In the genomic region with DNA sequence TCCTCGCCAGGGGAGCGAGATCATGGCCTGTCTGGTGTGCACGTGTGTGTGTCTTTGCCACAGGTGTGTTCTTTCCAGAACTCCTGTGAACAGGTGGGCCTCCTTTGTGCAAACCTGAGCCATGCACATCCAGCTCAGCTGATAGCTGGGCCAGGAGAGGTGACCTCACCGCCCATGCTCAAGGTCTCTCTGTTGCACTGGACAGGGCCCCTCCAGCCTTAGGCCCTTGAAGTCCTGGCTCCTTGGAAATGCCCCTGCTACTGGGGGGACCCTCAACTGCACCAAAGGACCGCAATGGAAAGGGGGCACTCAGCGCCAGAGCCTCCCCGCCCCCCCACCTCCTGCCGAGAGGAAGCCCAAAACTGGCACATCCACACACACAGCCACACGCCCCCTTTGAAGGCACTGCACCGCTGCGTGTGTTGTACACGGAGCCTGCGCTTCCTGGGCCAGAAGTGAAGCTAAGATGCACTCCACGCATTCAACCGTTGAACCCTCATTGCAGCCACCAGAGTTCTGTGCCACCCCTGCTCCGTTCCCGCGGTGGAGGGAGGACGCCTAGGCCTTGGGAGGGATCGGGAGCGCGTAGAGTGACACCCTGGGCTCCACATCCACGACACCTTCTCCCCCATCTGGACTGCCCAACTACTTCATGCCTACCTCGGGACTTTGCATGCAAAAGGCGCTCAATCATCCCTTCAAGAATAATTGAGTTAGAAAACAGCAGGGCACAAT, we compare ENCODE assay signal across 15 cellular contexts. TPM values are rescaled to one million over a fixed set of nuclear protein-coding genes. Genes with fewer than 3 reads are reported as not detected.
DNase-seq lines count a peak whose midpoint lies in the region; ATAC-seq, FAIRE-seq and TF ChIP-seq lines count a peak whose summit lies in the region.
"Had no signal": no experiment of that assay in that cellular context is flagged by ENCODE, and none has a peak within 500 bp of the region (broad histone marks: within the 10 kb centered on the region; RNA-seq: fewer than 3 reads in every experiment).

No MANE protein-coding gene starts in this region.

- DNase-seq in CD14-positive monocyte (ENCODE audit: low spot score) (peak; percentile 27), astrocyte (ENCODE audit: low read depth) (no peak), GM23248 (no peak), AG20443 (ENCODE audit: low spot score) (no peak), coronary artery (ENCODE audit: low spot score) (no peak), NAMALWA (ENCODE audit: low spot score) (no peak)
- DNase-seq in naive thymus-derived CD8-positive, alpha-beta T cell, result peak in 7 of 10 donors; percentile 14 to 77 (median 35)

- peaks cover 3% of the 10 kb centered on the region for H3K9me3 ChIP-seq in astrocyte (ENCODE audit: insufficient read depth, low read depth, low read length)
- H3K9me3 ChIP-seq in GM23248 (ENCODE audit: low read depth), result no peaks in the 10 kb centered on the region
- H3K9me3 ChIP-seq: gastrocnemius medialis, psoas muscle, uterus had no signal

- H3F3A ChIP-seq in GM23248 (ENCODE audit: insufficient read depth), result no peaks in the 10 kb centered on the region

- TF ChIP-seq CTCF in CD14-positive monocyte (IDR thresholded peaks at IDR 0.05) (no peak), KMS-11 (conservative IDR thresholded peaks at IDR 0.05; ENCODE audit: low read depth, low read length) (no peak; the same call in none of the 2 replicates), astrocyte (IDR thresholded peaks at IDR 0.05; ENCODE audit: insufficient read depth, low read depth, low read length) (peak; percentile 83), coronary artery (IDR thresholded peaks at IDR 0.05) (no peak)

- H3K4me2 ChIP-seq in KMS-11 (0 out of 2 replicates have a peak overlapping the region, but pooled peaks have one; percentile 63), astrocyte (ENCODE audit: low read length) (no peak overlapping the region), GM23248 (ENCODE audit: unreplicated experiment) (no peak overlapping the region)

- 44 to 46% methylated on average over 22 to 25 of the region's 25 CpGs for WGBS in GM23248 (ENCODE audit: low coverage in 1 of 2, low lambda C conversion rate in 2 of 2, missing lambda C conversion rate in 2 of 2), 2 experiments

- H3K27ac ChIP-seq in KMS-11 (no peak overlapping the region), astrocyte (ENCODE audit: low read depth, low read length) (no peak overlapping the region), GM23248 (no peak overlapping the region), coronary artery (no peak overlapping the region)

- H2AFZ ChIP-seq in KMS-11 (ENCODE audit: low read depth) (peak overlapping the region; percentile 49; the same call in 1 of the 2 replicates), astrocyte (ENCODE audit: low read depth, low read length) (no peak overlapping the region), GM23248 (no peak overlapping the region)

- H3K36me3 ChIP-seq in KMS-11 (ENCODE audit: insufficient read depth), result no peaks in the 10 kb centered on the region
- H3K36me3 ChIP-seq in astrocyte (ENCODE audit: insufficient read depth, low read length), result no peaks in the 10 kb centered on the region
- H3K36me3 ChIP-seq in GM23248 (ENCODE audit: low read depth), result no peaks in the 10 kb centered on the region
- H3K36me3 ChIP-seq: gastrocnemius medialis, left lung, uterus had no signal

- H4K20me1 ChIP-seq in KMS-11 (ENCODE audit: insufficient read depth) (no peaks in the 10 kb centered on the region), astrocyte (ENCODE audit: insufficient read depth, low read length) (no peaks in the 10 kb centered on the region), GM23248 (ENCODE audit: insufficient read depth) (no peaks in the 10 kb centered on the region)

- H3K27me3 ChIP-seq in KMS-11 (ENCODE audit: insufficient read depth, low read depth), result no peaks in the 10 kb centered on the region
- no peaks in the 10 kb centered on the region for H3K27me3 ChIP-seq in astrocyte (ENCODE audit: insufficient read depth, low read length)
- H3K27me3 ChIP-seq in GM23248 (replicated peaks; ENCODE audit: insufficient read depth), result no peaks in the 10 kb centered on the region
- H3K27me3 ChIP-seq: left lung, uterus had no signal

- H3K9ac ChIP-seq in KMS-11, result no peak overlapping the region
- H3K9ac ChIP-seq in astrocyte (ENCODE audit: low read length), result no peak overlapping the region
- H3K9ac ChIP-seq in GM23248, result no peak overlapping the region

- peak overlapping the region in 1 of 7 donors; percentile 50 for H3K27ac Mint-ChIP-seq in CD14-positive monocyte
- H3K27ac Mint-ChIP-seq in astrocyte (ENCODE audit: unreplicated experiment), result no peak overlapping the region
- H3K27ac Mint-ChIP-seq in naive thymus-derived CD8-positive, alpha-beta T cell, result peak overlapping the region; percentile 84 to 99 (median 94)

- no peak overlapping the region for H3K4me3 Mint-ChIP-seq in CD14-positive monocyte
- no peak overlapping the region for H3K4me3 Mint-ChIP-seq in astrocyte (ENCODE audit: unreplicated experiment)
- peak overlapping the region; percentile 69 to 96 (median 89) for H3K4me3 Mint-ChIP-seq in naive thymus-derived CD8-positive, alpha-beta T cell

- in situ Hi-C loops in GM23248 (cut with MboI), result no loop called here

- intact Hi-C loops in CD14-positive monocyte (cut with micrococcal nuclease), result loop anchor here (1.0 to 5.0 kb wide), 4 partner anchors 32 to 291 kb away; no protein-coding TSS in a partner anchor

- H3K4me3 ChIP-seq in KMS-11 (IDR thresholded peaks at IDR 0.05; ENCODE audit: insufficient read depth, low read depth, low read length) (no peak overlapping the region), astrocyte (ENCODE audit: insufficient read depth, low read depth, low read length) (no peak overlapping the region), GM23248 (no peak overlapping the region), coronary artery (no peak overlapping the region)
- H3K4me3 ChIP-seq: left lung, uterus had no signal

- H3K79me2 ChIP-seq in KMS-11 (ENCODE audit: insufficient read depth, low read depth), result no peaks in the 10 kb centered on the region
- no peaks in the 10 kb centered on the region for H3K79me2 ChIP-seq in astrocyte (ENCODE audit: insufficient read depth, low read length)
- H3K79me2 ChIP-seq in GM23248 (ENCODE audit: insufficient read depth), result no peaks in the 10 kb centered on the region

- POLR2A ChIA-PET in naive thymus-derived CD8-positive, alpha-beta T cell (lab: Charles Lee), result interaction anchor here (0.9 to 4.4 kb wide), 18 partner anchors 9 to 94 kb away, joined by 3 to 65 read pairs (median 10); a partner anchor contains a TSS

- H3K4me1 Mint-ChIP-seq in CD14-positive monocyte (peaks cover 4% of the 10 kb centered on the region), astrocyte (ENCODE audit: low read depth, unreplicated experiment) (peaks cover 2% of the 10 kb centered on the region)
- H3K4me1 Mint-ChIP-seq in naive thymus-derived CD8-positive, alpha-beta T cell, result peaks cover 45 to 96% (median 89%) of the 10 kb centered on the region in 4 donors

- no peak for FAIRE-seq in astrocyte (lab: Jason Lieb, UNC)

- peaks cover 7 to 12% (median 7%) of the 10 kb centered on the region in 3 donors for H3K27me3 Mint-ChIP-seq in CD14-positive monocyte (ENCODE audit: low read depth in 3 of 3)
- peaks cover 45% of the 10 kb centered on the region for H3K27me3 Mint-ChIP-seq in astrocyte (ENCODE audit: low read depth, unreplicated experiment)
- no peaks in the 10 kb centered on the region for H3K27me3 Mint-ChIP-seq in naive thymus-derived CD8-positive, alpha-beta T cell

- peak; percentile 51 to 60 for ATAC-seq in naive thymus-derived CD8-positive, alpha-beta T cell

- H3K4me1 ChIP-seq in KMS-11 (ENCODE audit: low read depth, poor library complexity, severe bottlenecking) (peaks cover 69% of the 10 kb centered on the region), astrocyte (ENCODE audit: insufficient read depth, low read length) (no peaks in the 10 kb centered on the region), GM23248 (ENCODE audit: insufficient read depth) (no peaks in the 10 kb centered on the region)
- H3K4me1 ChIP-seq: uterus had no signal

- H3K9me2 ChIP-seq in GM23248 (ENCODE audit: insufficient read depth), result no peaks in the 10 kb centered on the region

- H3K36me3 Mint-ChIP-seq in CD14-positive monocyte (no peaks in the 10 kb centered on the region), astrocyte (ENCODE audit: low read depth, unreplicated experiment) (no peaks in the 10 kb centered on the region)
- no peaks in the 10 kb centered on the region for H3K36me3 Mint-ChIP-seq in naive thymus-derived CD8-positive, alpha-beta T cell

- H3K9me3 Mint-ChIP-seq in CD14-positive monocyte (peaks cover 3 to 18% (median 10%) of the 10 kb centered on the region in 7 donors), astrocyte (ENCODE audit: unreplicated experiment) (peaks cover 5% of the 10 kb centered on the region)
- no peaks in the 10 kb centered on the region for H3K9me3 Mint-ChIP-seq in naive thymus-derived CD8-positive, alpha-beta T cell

RNA-seq across cellular contexts. Expression of a gene that starts 16.4 kb away (rescaled TPM):
- polyA plus RNA-seq in CD14-positive monocyte, result 1 to 10 TPM in 1 of 2 donors, under 1 TPM in 1; 0.60 to 1.7 TPM
- total RNA-seq in astrocyte, result 1.3 and 1.6 TPM in 2 replicates
- 10 to 100 TPM; 31.1 to 34.2 TPM for total RNA-seq in naive thymus-derived CD8-positive, alpha-beta T cell
- polyA plus RNA-seq in naive thymus-derived CD8-positive, alpha-beta T cell, result 100 to 1,000 TPM in 1 of 3 donors, 10 to 100 TPM in 2; 74.9 to 113 (median 81.1) TPM
- not detected in 2 replicates for total RNA-seq in GM23248 (2014; rRNA removed; shearing (Covaris generic))
- 0.15 and 0.19 TPM in 2 replicates for polyA plus RNA-seq in GM23248 (2016; fragmentation: Nextera tagmentation; extraction: Ambion mirVana)
- total RNA-seq: dermis microvascular lymphatic vessel endothelial cell, LHCN-M2, PC-3 had no signal

RNA-seq across cellular contexts. Expression of a gene that starts 21.9 kb away (rescaled TPM):
- polyA plus RNA-seq in CD14-positive monocyte (under 1 TPM; 0.14 to 0.24 TPM), GM23248 (2016; fragmentation: Nextera tagmentation; extraction: Ambion mirVana) (8.9 and 9.8 TPM in 2 replicates)
- 6.0 and 8.4 TPM in 2 replicates for total RNA-seq in astrocyte
- 10 to 100 TPM; 24.6 to 25.7 TPM for total RNA-seq in naive thymus-derived CD8-positive, alpha-beta T cell
- polyA plus RNA-seq in naive thymus-derived CD8-positive, alpha-beta T cell, result 1 to 10 TPM in 2 of 3 donors, under 1 TPM in 1; 0.68 to 4.0 (median 1.7) TPM
- total RNA-seq in GM23248 (2014; rRNA removed; shearing (Covaris generic)), result 3.4 and 4.0 TPM in 2 replicates

RNA-seq across cellular contexts. Expression of a gene that starts 46.2 kb away (rescaled TPM):
- polyA plus RNA-seq in CD14-positive monocyte (not detected), GM23248 (2016; fragmentation: Nextera tagmentation; extraction: Ambion mirVana) (not detected in 2 replicates)
- 0.07 TPM in 1 of 2 replicates, not detected in the other for total RNA-seq in astrocyte
- total RNA-seq in naive thymus-derived CD8-positive, alpha-beta T cell, result 10 to 100 TPM; 13.5 to 13.7 TPM
- 1 to 10 TPM; 2.9 to 7.3 (median 4.2) TPM for polyA plus RNA-seq in naive thymus-derived CD8-positive, alpha-beta T cell
- not detected in 2 replicates for total RNA-seq in GM23248 (2014; rRNA removed; shearing (Covaris generic))
- total RNA-seq: dermis microvascular lymphatic vessel endothelial cell, gastrocnemius medialis, LHCN-M2, psoas muscle had no signal

RNA-seq across cellular contexts. Expression of a gene that starts 56.6 kb away (rescaled TPM):
- polyA plus RNA-seq in CD14-positive monocyte (not detected), GM23248 (2016; fragmentation: Nextera tagmentation; extraction: Ambion mirVana) (0.05 and 0.08 TPM in 2 replicates)
- not detected in 2 replicates for total RNA-seq in astrocyte
- total RNA-seq in naive thymus-derived CD8-positive, alpha-beta T cell, result under 1 TPM; 0.27 to 0.36 TPM
- polyA plus RNA-seq in naive thymus-derived CD8-positive, alpha-beta T cell, result under 1 TPM; 0.05 to 0.09 (median 0.06) TPM
- not detected in 2 replicates for total RNA-seq in GM23248 (2014; rRNA removed; shearing (Covaris generic))
- total RNA-seq: dermis microvascular lymphatic vessel endothelial cell, LHCN-M2, psoas muscle, uterus had no signal
- polyA plus RNA-seq: psoas muscle had no signal

Comparison
In these comparisons a context has a peak if more than half of its experiments do, and no peak if none do; other contexts are left out.
1. DNase-seq: peak in CD14-positive monocyte (single experiment) and naive thymus-derived CD8-positive, alpha-beta T cell (7 of 10); none in astrocyte (single experiment), GM23248 (single experiment), AG20443 (single experiment), coronary artery (single experiment) and NAMALWA (single experiment).
2. H3K4me3 Mint-ChIP-seq: peak in naive thymus-derived CD8-positive, alpha-beta T cell (10 of 10); none in CD14-positive monocyte (0 of 2) and astrocyte (single experiment).
3. RNA of a gene that starts 16.4 kb away (total RNA-seq): 31.1 to 34.2 TPM in naive thymus-derived CD8-positive, alpha-beta T cell; 1.3 to 1.6 TPM in astrocyte and not detected in GM23248; every median in the first group is over 10 times any median in the second.
4. RNA of a gene that starts 46.2 kb away (total RNA-seq): 13.5 to 13.7 TPM in naive thymus-derived CD8-positive, alpha-beta T cell; 0.07 TPM in astrocyte and not detected in GM23248; every median in the first group is over 10 times any median in the second.